In the genomic region with DNA sequence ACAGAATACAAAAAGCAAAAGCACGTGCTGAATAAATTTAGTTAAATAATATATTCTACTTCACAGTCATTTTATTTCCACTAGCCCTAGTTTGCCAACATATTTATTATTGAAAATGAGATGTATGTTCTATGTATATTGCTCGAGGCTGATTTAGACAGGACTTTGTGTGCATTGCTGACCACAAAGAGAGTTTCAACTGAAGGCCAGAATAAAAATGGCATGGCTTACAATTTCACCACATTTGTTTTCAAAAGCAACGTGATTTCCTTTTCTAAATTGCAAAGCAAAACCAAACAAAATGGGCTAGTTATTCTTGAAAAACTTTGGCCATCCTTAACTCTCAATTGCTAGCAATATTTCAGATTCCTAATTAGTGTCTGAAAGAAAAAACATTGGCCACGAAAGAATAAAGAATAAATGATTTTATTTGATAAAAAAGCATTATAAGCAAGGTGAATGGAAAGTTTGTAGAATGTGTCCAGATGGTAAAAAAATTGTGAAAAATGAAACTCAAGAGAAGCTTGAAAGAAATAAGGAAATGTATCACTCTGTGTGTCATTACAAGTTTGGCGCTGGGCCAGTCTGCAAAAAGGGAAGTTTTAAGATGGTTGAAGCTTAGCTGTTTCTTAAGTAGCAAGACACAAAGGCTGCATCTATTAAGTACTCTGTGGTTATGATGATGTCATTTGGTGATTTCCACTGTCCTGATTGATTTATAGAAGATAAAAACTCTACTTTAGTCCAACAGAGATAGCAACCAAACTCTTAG, we compare ENCODE assay signal across 9 cellular contexts.
DNase-seq lines count a peak whose midpoint lies in the region; ATAC-seq, FAIRE-seq and TF ChIP-seq lines count a peak whose summit lies in the region.
"Had no signal": no experiment of that assay in that cellular context is flagged by ENCODE, and none has a peak within 500 bp of the region (broad histone marks: within the 10 kb centered on the region; RNA-seq: fewer than 3 reads in every experiment).

No MANE protein-coding gene starts in this region.

- no peaks in the 10 kb centered on the region for H3K36me3 Mint-ChIP-seq in CD8-positive, alpha-beta T cell

- no peak overlapping the region for H3K4me3 Mint-ChIP-seq in CD8-positive, alpha-beta T cell
- H3K4me3 Mint-ChIP-seq: central memory CD8-positive, alpha-beta T cell had no signal

- peak; percentile 89 for FAIRE-seq in RCC 7860 (lab: Jason Lieb, UNC)

- H3K36me3 ChIP-seq in CD8-positive, alpha-beta T cell (ENCODE audit: insufficient read depth, low read length), result no peaks in the 10 kb centered on the region

- H3K4me1 Mint-ChIP-seq in CD8-positive, alpha-beta T cell (ENCODE audit: low read depth), result no peaks in the 10 kb centered on the region
- H3K4me1 Mint-ChIP-seq: central memory CD8-positive, alpha-beta T cell had no signal

- H3K27ac Mint-ChIP-seq in CD8-positive, alpha-beta T cell, result no peak overlapping the region

- no peak overlapping the region for H3K4me3 ChIP-seq in fibroblast of pulmonary artery (replicated peaks; ENCODE audit: low read depth, low read length)
- no peak overlapping the region for H3K4me3 ChIP-seq in CD8-positive, alpha-beta T cell (ENCODE audit: low read depth, low read length)

- peaks cover 15% of the 10 kb centered on the region for H3K27me3 Mint-ChIP-seq in CD8-positive, alpha-beta T cell (ENCODE audit: low read depth)

- no peaks in the 10 kb centered on the region for H3K9me3 ChIP-seq in CD8-positive, alpha-beta T cell (ENCODE audit: low read length)

- no peaks in the 10 kb centered on the region for H3K9me3 Mint-ChIP-seq in CD8-positive, alpha-beta T cell
- H3K9me3 Mint-ChIP-seq: central memory CD8-positive, alpha-beta T cell had no signal

- DNase-seq in Right ventricle myocardium inferior (ENCODE audit: missing footprints) (peak; percentile 76), cardiac septum (ENCODE audit: low spot score) (no peak), RCC 7860 (ENCODE audit: low spot score) (peak; percentile 82), fibroblast of pulmonary artery (ENCODE audit: low read depth) (peak; percentile 13), HEK293T (ENCODE audit: extremely low spot score) (no peak)
- peak; percentile 62 for DNase-seq in stimulated activated CD4-positive, alpha-beta T cell treated with anti-CD3 and anti-CD28 coated beads, Interleukin-4, amount 100 ng/mL, for 1 hour
- DNase-seq in CD8-positive, alpha-beta T cell, result no peak

- no peaks in the 10 kb centered on the region for H3K4me1 ChIP-seq in CD8-positive, alpha-beta T cell (ENCODE audit: insufficient read depth, low read length)

- TF ChIP-seq CTCF in fibroblast of pulmonary artery (IDR thresholded peaks at IDR 0.05; ENCODE audit: low read length, missing control alignments), result no peak
- no peak for TF ChIP-seq CTCF in CD8-positive, alpha-beta T cell (IDR thresholded peaks at IDR 0.05)

- no peak overlapping the region for H3K27ac ChIP-seq in CD8-positive, alpha-beta T cell (ENCODE audit: low read depth, low read length)

- no peaks in the 10 kb centered on the region for H3K27me3 ChIP-seq in CD8-positive, alpha-beta T cell (ENCODE audit: insufficient read depth, low read length)

- intact Hi-C loops in Right ventricle myocardium inferior (cut with DNase I) (no loop called here), cardiac septum (cut with DNase I) (no loop called here)
- intact Hi-C loops in CD8-positive, alpha-beta T cell (cut with DNase I, micrococcal nuclease), result no loop called here

- no peak for ATAC-seq in Right ventricle myocardium inferior
- ATAC-seq in HG03045 (IDR thresholded peaks at IDR 0.05; ENCODE audit: unreplicated experiment), result peak; percentile 93
- ATAC-seq in CD8-positive, alpha-beta T cell, result no peak

- CTCF ChIA-PET in HEK293T (lab: Yijun Ruan, JAX), result no interaction called here
- CTCF ChIA-PET in CD8-positive, alpha-beta T cell (lab: Charles Lee), result no interaction called here

- POLR2A ChIA-PET in HEK293T (lab: Yijun Ruan, JAX), result no interaction called here
- POLR2A ChIA-PET in CD8-positive, alpha-beta T cell (lab: Charles Lee), result no interaction called here

TF ChIP-seq in HEK293T, 16 proteins besides CTCF, POLR2A, EP300 and RAD21:
- TF ChIP-seq HDGF (IDR thresholded peaks at IDR 0.05; ENCODE audit: borderline replicate concordance) (no peak), ELF4 (IDR thresholded peaks at IDR 0.05) (no peak), LEF1 (IDR thresholded peaks at IDR 0.05; ENCODE audit: borderline replicate concordance) (no peak), CTBP1 (IDR thresholded peaks at IDR 0.05; ENCODE audit: borderline replicate concordance) (no peak), ZNF384 (IDR thresholded peaks at IDR 0.05) (no peak)
- TF ChIP-seq, protein P1, sequence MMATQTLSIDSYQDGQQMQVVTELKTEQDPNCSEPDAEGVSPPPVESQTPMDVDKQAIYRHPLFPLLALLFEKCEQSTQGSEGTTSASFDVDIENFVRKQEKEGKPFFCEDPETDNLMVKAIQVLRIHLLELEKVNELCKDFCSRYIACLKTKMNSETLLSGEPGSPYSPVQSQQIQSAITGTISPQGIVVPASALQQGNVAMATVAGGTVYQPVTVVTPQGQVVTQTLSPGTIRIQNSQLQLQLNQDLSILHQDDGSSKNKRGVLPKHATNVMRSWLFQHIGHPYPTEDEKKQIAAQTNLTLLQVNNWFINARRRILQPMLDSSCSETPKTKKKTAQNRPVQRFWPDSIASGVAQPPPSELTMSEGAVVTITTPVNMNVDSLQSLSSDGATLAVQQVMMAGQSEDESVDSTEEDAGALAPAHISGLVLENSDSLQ (IDR thresholded peaks at IDR 0.05), result no peak

Comparison
In these comparisons a context has a peak if more than half of its experiments do, and no peak if none do; other contexts are left out.
1. DNase-seq: peak in Right ventricle myocardium inferior (single experiment), RCC 7860 (single experiment), fibroblast of pulmonary artery (single experiment) and stimulated activated CD4-positive, alpha-beta T cell treated with anti-CD3 and anti-CD28 coated beads, Interleukin-4, amount 100 ng/mL, for 1 hour (single experiment); none in cardiac septum (single experiment), HEK293T (single experiment) and CD8-positive, alpha-beta T cell (0 of 7).